In genomic region chr5:139181835-139182452, GRCh38 we compare ENCODE assay signal across 13 cellular contexts. TPM values are rescaled to one million over a fixed set of nuclear protein-coding genes. Genes with fewer than 3 reads are reported as not detected.
DNase-seq lines count a peak whose midpoint lies in the region; ATAC-seq and TF ChIP-seq lines count a peak whose summit lies in the region.
"Had no signal": no experiment of that assay in that cellular context is flagged by ENCODE, and none has a peak within 500 bp of the region (broad histone marks: within the 10 kb centered on the region; RNA-seq: fewer than 3 reads in every experiment).

No MANE protein-coding gene starts in this region.

- H3K36me3 Mint-ChIP-seq in CD14-positive monocyte = peaks cover 7 to 16% of the 10 kb centered on the region in 2 donors

- H3K4me2 ChIP-seq in Karpas-422 (ENCODE audit: low read depth, low read length, poor library complexity, severe bottlenecking) = peak overlapping the region; percentile 24

- H3K9me2 ChIP-seq in Karpas-422 (replicated peaks; ENCODE audit: insufficient read depth, low read length) = no peaks in the 10 kb centered on the region

- H3K36me3 ChIP-seq in Karpas-422 (ENCODE audit: insufficient read depth, low read length) (no peaks in the 10 kb centered on the region), colonic mucosa (no peaks in the 10 kb centered on the region), neutrophil (no peaks in the 10 kb centered on the region), heart left ventricle (no peaks in the 10 kb centered on the region)

- H3K27ac Mint-ChIP-seq in CD14-positive monocyte = peak overlapping the region in 6 of 7 donors; percentile 5 to 65 (median 17)
- H3K27ac Mint-ChIP-seq: activated naive CD4-positive, alpha-beta T cell treated with anti-CD3 and anti-CD28 coated beads, Interleukin-2, amount 50 U/mL, for 24 hours had no signal

- TF ChIP-seq POLR2A in heart left ventricle (IDR thresholded peaks at IDR 0.05) = no peak

- H3K4me3 Mint-ChIP-seq in CD14-positive monocyte = peak overlapping the region in 1 of 2 donors; percentile 58
- H3K4me3 Mint-ChIP-seq: activated naive CD4-positive, alpha-beta T cell treated with anti-CD3 and anti-CD28 coated beads, Interleukin-2, amount 50 U/mL, for 24 hours had no signal

- H3K27ac ChIP-seq in Karpas-422 (ENCODE audit: low read length) (no peak overlapping the region), colonic mucosa (no peak overlapping the region), neutrophil (peak overlapping the region; percentile 46), heart left ventricle (peak overlapping the region in 1 of 12 donors; percentile 51)
- H3K27ac ChIP-seq: parathyroid adenoma had no signal

- no peaks in the 10 kb centered on the region for H3K9me3 Mint-ChIP-seq in CD14-positive monocyte
- H3K9me3 Mint-ChIP-seq: activated naive CD4-positive, alpha-beta T cell treated with anti-CD3 and anti-CD28 coated beads, Interleukin-2, amount 50 U/mL, for 24 hours had no signal

- intact Hi-C loops in CD14-positive monocyte (cut with micrococcal nuclease) = no loop called here
- intact Hi-C loops in colonic mucosa (cut with DNase I) = no loop called here
- intact Hi-C loops in heart left ventricle (cut with DNase I) = no loop called here

- no peak overlapping the region for H2AFZ ChIP-seq in Karpas-422 (ENCODE audit: low read length)
- H2AFZ ChIP-seq: parathyroid adenoma had no signal

- H3K27me3 ChIP-seq in Karpas-422 (ENCODE audit: low read length) (no peaks in the 10 kb centered on the region), colonic mucosa (no peaks in the 10 kb centered on the region), neutrophil (no peaks in the 10 kb centered on the region), heart left ventricle (no peaks in the 10 kb centered on the region)

- peaks cover 49% of the 10 kb centered on the region for H3K4me1 ChIP-seq in Karpas-422 (ENCODE audit: low read length)
- H3K4me1 ChIP-seq in colonic mucosa = peaks cover 5% of the 10 kb centered on the region
- H3K4me1 ChIP-seq in neutrophil (ENCODE audit: control insufficient read depth in 1 of 2, insufficient read depth in 1 of 2, low read depth in 1 of 2, low read length in 1 of 2) = peaks cover 14% of the 10 kb centered on the region in 2 experiments
- H3K4me1 ChIP-seq in heart left ventricle = peaks cover 0 to 81% (median 58%) of the 10 kb centered on the region in 12 donors

- TF ChIP-seq CTCF in CD14-positive monocyte (IDR thresholded peaks at IDR 0.05) = no peak
- TF ChIP-seq CTCF in colonic mucosa (IDR thresholded peaks at IDR 0.05) = no peak
- TF ChIP-seq CTCF in neutrophil (IDR thresholded peaks at IDR 0.05) = no peak
- TF ChIP-seq CTCF in heart left ventricle (IDR thresholded peaks at IDR 0.05) = no peak

- H3K4me1 Mint-ChIP-seq in CD14-positive monocyte = peaks cover 58% of the 10 kb centered on the region

- peaks cover 62% of the 10 kb centered on the region for H4K20me1 ChIP-seq in Karpas-422 (ENCODE audit: insufficient read depth, low read depth, low read length)

- DNase-seq in CD14-positive monocyte (ENCODE audit: low spot score) (no peak), Karpas-422 (peak; percentile 38), colonic mucosa (peak; percentile 34), Kasumi-1 (lab: John Stamatoyannopoulos, UW) (no peak), heart left ventricle (no peak), NCI-H2171 treated with DMSO at 0.1 percent for 48 hours (lab: John Stamatoyannopoulos, UW) (no peak)
- DNase-seq: activated CD4-positive, CD25-positive, alpha-beta regulatory T cell; GDM1; NCI-H748 treated with DMSO at 0.1 percent for 48 hours had no signal

- ATAC-seq in heart left ventricle (no peak), HG02678 (IDR thresholded peaks at IDR 0.05; ENCODE audit: unreplicated experiment) (no peak)

- H3K9ac ChIP-seq in Karpas-422 (ENCODE audit: low read length) (no peak overlapping the region), colonic mucosa (ENCODE audit: low read depth in 2 of 2, low read length in 2 of 2) (no peak overlapping the region)
- H3K9ac ChIP-seq: parathyroid adenoma had no signal

- peaks cover 0 to 2% (median 0%) of the 10 kb centered on the region in 3 donors for H3K27me3 Mint-ChIP-seq in CD14-positive monocyte (ENCODE audit: low read depth in 3 of 3)
- H3K27me3 Mint-ChIP-seq: activated naive CD4-positive, alpha-beta T cell treated with anti-CD3 and anti-CD28 coated beads, Interleukin-2, amount 50 U/mL, for 24 hours had no signal

- 79 to 85% (median 82%) methylated on average over 8 of the region's 8 CpGs for WGBS in heart left ventricle, 4 donors

- H3K9me3 ChIP-seq in Karpas-422 (ENCODE audit: low read length) (no peaks in the 10 kb centered on the region), colonic mucosa (no peaks in the 10 kb centered on the region), neutrophil (no peaks in the 10 kb centered on the region), heart left ventricle (no peaks in the 10 kb centered on the region)

- H3K4me3 ChIP-seq in Karpas-422 (ENCODE audit: low read length) (no peak overlapping the region), colonic mucosa (no peak overlapping the region), neutrophil (ENCODE audit: low read depth in 1 of 2, low read length in 1 of 2) (no peak overlapping the region), heart left ventricle (no peak overlapping the region)

- no peaks in the 10 kb centered on the region for H3K79me2 ChIP-seq in Karpas-422 (ENCODE audit: low read length)

RNA-seq across cellular contexts. Expression of gene SIL1, which starts 16.2 kb away (rescaled TPM):
- polyA plus RNA-seq in CD14-positive monocyte (10 to 100 TPM; 27.9 to 35.1 TPM), heart left ventricle (10 to 100 TPM; 42.2 to 56.3 TPM)
- total RNA-seq in Karpas-422 (2014; rRNA removed; shearing (Covaris generic); ENCODE audit: low replicate concordance) = 10.7 and 21.8 TPM in 2 replicates
- total RNA-seq in colonic mucosa (10 to 100 TPM; 31.6 to 64.4 TPM), heart left ventricle (100 to 1,000 TPM in 1 of 9 donors, 10 to 100 TPM in 8; 33.8 to 341 (median 39.8) TPM)

Comparison
In these comparisons a context has a peak if more than half of its experiments do, and no peak if none do; other contexts are left out.
1. DNase-seq: peak in Karpas-422 (single experiment) and colonic mucosa (single experiment); none in CD14-positive monocyte (single experiment), Kasumi-1 (0 of 2), heart left ventricle (0 of 5) and NCI-H2171 treated with DMSO at 0.1 percent for 48 hours (single experiment).